ENCODE assay signal across 1 cellular context in the genomic region with DNA sequence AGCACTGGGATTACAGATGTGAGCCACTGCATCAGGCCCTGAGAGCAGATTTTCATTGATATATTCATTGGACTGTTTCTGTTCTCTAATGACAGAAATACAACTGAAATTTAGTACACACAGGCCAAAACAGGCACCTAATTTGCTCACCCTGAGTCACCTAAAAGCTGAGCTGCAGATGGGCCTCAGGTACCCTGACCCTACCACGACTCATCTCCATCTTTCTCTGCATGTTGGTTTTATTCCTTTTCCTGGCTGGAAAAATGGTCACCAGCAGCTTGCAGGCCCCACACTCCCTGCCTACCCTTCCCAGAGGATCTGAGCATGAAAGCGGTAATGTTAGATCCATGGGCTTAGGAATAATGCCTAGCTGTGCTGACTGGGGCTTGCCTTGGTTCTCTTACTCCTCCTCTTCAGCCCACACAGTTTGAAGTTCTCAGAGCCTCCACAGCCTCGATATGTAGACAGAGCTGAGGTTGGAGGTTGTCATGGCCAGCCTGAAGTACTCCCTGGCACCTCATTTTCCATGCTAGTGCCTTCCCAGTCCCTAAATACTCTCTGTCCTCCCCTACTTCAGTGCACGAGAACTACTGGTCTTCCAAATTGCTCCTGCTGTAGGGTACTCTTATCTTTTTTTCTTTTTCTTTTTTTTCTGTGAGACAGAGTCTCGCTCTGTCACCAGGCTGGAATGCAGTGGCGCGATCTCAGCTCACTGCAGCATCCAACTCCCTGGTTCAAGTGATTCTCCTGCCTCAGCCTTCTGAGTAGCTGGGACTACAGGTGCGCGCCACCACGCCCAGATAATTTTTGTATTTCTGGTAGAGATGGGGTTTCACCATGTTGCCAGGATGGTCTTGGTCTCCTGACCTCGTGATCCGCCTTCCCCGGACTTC.
TF ChIP-seq lines count a peak whose summit lies in the region.

No MANE protein-coding gene starts in this region.

TF ChIP-seq in GM23338, 12 proteins besides CTCF, POLR2A, EP300 and RAD21 (continued from another document):
- TF ChIP-seq, protein P1, sequence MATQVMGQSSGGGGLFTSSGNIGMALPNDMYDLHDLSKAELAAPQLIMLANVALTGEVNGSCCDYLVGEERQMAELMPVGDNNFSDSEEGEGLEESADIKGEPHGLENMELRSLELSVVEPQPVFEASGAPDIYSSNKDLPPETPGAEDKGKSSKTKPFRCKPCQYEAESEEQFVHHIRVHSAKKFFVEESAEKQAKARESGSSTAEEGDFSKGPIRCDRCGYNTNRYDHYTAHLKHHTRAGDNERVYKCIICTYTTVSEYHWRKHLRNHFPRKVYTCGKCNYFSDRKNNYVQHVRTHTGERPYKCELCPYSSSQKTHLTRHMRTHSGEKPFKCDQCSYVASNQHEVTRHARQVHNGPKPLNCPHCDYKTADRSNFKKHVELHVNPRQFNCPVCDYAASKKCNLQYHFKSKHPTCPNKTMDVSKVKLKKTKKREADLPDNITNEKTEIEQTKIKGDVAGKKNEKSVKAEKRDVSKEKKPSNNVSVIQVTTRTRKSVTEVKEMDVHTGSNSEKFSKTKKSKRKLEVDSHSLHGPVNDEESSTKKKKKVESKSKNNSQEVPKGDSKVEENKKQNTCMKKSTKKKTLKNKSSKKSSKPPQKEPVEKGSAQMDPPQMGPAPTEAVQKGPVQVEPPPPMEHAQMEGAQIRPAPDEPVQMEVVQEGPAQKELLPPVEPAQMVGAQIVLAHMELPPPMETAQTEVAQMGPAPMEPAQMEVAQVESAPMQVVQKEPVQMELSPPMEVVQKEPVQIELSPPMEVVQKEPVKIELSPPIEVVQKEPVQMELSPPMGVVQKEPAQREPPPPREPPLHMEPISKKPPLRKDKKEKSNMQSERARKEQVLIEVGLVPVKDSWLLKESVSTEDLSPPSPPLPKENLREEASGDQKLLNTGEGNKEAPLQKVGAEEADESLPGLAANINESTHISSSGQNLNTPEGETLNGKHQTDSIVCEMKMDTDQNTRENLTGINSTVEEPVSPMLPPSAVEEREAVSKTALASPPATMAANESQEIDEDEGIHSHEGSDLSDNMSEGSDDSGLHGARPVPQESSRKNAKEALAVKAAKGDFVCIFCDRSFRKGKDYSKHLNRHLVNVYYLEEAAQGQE (IDR thresholded peaks at IDR 0.05; ENCODE audit: unreplicated experiment) = no peak
- TF ChIP-seq CREB1 (CRISPR knock-in tag; IDR thresholded peaks at IDR 0.05; ENCODE audit: low read depth) (no peak), STAT1 (IDR thresholded peaks at IDR 0.05; ENCODE audit: unreplicated experiment) (no peak), EZH2phosphoT487 (IDR thresholded peaks at IDR 0.05; ENCODE audit: unreplicated experiment) (no peak), ZNF331 (CRISPR knock-in tag; IDR thresholded peaks at IDR 0.05; ENCODE audit: low read depth) (no peak), EZH2 (IDR thresholded peaks at IDR 0.05; ENCODE audit: low read depth, unreplicated experiment) (no peak), ZNF114 (CRISPR knock-in tag; IDR thresholded peaks at IDR 0.05) (no peak), JUNB (IDR thresholded peaks at IDR 0.05; ENCODE audit: unreplicated experiment) (no peak)
- TF ChIP-seq, protein P2, sequence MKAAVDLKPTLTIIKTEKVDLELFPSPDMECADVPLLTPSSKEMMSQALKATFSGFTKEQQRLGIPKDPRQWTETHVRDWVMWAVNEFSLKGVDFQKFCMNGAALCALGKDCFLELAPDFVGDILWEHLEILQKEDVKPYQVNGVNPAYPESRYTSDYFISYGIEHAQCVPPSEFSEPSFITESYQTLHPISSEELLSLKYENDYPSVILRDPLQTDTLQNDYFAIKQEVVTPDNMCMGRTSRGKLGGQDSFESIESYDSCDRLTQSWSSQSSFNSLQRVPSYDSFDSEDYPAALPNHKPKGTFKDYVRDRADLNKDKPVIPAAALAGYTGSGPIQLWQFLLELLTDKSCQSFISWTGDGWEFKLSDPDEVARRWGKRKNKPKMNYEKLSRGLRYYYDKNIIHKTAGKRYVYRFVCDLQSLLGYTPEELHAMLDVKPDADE (IDR thresholded peaks at IDR 0.05) = no peak
- TF ChIP-seq, protein P3, sequence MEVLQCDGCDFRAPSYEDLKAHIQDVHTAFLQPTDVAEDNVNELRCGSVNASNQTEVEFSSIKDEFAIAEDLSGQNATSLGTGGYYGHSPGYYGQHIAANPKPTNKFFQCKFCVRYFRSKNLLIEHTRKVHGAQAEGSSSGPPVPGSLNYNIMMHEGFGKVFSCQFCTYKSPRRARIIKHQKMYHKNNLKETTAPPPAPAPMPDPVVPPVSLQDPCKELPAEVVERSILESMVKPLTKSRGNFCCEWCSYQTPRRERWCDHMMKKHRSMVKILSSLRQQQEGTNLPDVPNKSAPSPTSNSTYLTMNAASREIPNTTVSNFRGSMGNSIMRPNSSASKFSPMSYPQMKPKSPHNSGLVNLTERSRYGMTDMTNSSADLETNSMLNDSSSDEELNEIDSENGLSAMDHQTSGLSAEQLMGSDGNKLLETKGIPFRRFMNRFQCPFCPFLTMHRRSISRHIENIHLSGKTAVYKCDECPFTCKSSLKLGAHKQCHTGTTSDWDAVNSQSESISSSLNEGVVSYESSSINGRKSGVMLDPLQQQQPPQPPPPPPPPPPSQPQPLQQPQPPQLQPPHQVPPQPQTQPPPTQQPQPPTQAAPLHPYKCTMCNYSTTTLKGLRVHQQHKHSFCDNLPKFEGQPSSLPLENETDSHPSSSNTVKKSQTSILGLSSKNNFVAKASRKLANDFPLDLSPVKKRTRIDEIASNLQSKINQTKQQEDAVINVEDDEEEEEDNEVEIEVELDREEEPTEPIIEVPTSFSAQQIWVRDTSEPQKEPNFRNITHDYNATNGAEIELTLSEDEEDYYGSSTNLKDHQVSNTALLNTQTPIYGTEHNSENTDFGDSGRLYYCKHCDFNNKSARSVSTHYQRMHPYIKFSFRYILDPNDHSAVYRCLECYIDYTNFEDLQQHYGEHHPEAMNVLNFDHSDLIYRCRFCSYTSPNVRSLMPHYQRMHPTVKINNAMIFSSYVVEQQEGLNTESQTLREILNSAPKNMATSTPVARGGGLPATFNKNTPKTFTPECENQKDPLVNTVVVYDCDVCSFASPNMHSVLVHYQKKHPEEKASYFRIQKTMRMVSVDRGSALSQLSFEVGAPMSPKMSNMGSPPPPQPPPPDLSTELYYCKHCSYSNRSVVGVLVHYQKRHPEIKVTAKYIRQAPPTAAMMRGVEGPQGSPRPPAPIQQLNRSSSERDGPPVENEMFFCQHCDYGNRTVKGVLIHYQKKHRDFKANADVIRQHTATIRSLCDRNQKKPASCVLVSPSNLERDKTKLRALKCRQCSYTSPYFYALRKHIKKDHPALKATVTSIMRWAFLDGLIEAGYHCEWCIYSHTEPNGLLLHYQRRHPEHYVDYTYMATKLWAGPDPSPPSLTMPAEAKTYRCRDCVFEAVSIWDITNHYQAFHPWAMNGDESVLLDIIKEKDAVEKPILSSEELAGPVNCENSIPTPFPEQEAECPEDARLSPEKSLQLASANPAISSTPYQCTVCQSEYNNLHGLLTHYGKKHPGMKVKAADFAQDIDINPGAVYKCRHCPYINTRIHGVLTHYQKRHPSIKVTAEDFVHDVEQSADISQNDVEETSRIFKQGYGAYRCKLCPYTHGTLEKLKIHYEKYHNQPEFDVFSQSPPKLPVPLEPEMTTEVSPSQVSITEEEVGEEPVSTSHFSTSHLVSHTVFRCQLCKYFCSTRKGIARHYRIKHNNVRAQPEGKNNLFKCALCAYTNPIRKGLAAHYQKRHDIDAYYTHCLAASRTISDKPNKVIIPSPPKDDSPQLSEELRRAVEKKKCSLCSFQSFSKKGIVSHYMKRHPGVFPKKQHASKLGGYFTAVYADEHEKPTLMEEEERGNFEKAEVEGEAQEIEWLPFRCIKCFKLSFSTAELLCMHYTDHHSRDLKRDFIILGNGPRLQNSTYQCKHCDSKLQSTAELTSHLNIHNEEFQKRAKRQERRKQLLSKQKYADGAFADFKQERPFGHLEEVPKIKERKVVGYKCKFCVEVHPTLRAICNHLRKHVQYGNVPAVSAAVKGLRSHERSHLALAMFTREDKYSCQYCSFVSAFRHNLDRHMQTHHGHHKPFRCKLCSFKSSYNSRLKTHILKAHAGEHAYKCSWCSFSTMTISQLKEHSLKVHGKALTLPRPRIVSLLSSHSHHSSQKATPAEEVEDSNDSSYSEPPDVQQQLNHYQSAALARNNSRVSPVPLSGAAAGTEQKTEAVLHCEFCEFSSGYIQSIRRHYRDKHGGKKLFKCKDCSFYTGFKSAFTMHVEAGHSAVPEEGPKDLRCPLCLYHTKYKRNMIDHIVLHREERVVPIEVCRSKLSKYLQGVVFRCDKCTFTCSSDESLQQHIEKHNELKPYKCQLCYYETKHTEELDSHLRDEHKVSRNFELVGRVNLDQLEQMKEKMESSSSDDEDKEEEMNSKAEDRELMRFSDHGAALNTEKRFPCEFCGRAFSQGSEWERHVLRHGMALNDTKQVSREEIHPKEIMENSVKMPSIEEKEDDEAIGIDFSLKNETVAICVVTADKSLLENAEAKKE (CRISPR knock-in tag; IDR thresholded peaks at IDR 0.05) = no peak
